In genomic region chr15:30926161-30926560, GRCh38 we compare ENCODE assay signal across 22 cellular contexts.
"Had no signal": no experiment of that assay in that cellular context is flagged by ENCODE, and none has a peak within 500 bp of the region (broad histone marks: within the 10 kb centered on the region; RNA-seq: fewer than 3 reads in every experiment).

No MANE protein-coding gene starts in this region.

- H3K4me1 ChIP-seq: sigmoid colon, tibial artery, upper lobe of left lung, uterus had no signal

- H3K9me3 ChIP-seq: gastrocnemius medialis, heart right ventricle, ovary, right atrium auricular region, sigmoid colon, suprapubic skin, tibial artery, upper lobe of left lung, uterus had no signal

- H3K4me3 Mint-ChIP-seq: naive thymus-derived CD4-positive, alpha-beta T cell; neural crest cell had no signal

- H3K27me3 Mint-ChIP-seq: naive thymus-derived CD4-positive, alpha-beta T cell had no signal

- DNase-seq: cortex of kidney; effector memory CD4-positive, alpha-beta T cell; gastrocnemius medialis; heart right ventricle; hypothalamus; kidney glomerular epithelial cell; mammary epithelial cell; naive thymus-derived CD4-positive, alpha-beta T cell; nucleus accumbens; ovary; sigmoid colon; stimulated activated CD4-positive, alpha-beta T cell treated with anti-CD3 and anti-CD28 coated beads, Interleukin-2, amount 100 ng/mL, for 24 hours; stimulated activated CD4-positive, alpha-beta T cell treated with anti-CD3 and anti-CD28 coated beads, Interleukin-4, amount 100 ng/mL, for 4 hours; stimulated activated naive CD4-positive, alpha-beta T cell treated with Interleukin-2 at 50 U/mL for 16 hours; tibial artery; uterus had no signal

- H3K27ac ChIP-seq: gastrocnemius medialis, heart right ventricle, ovary, right atrium auricular region, sigmoid colon, skin epidermis, suprapubic skin, tibial artery, upper lobe of left lung, uterus had no signal

- H3K36me3 ChIP-seq: ovary, uterus had no signal

- ATAC-seq: esophagus mucosa; gastrocnemius medialis; heart right ventricle; naive thymus-derived CD4-positive, alpha-beta T cell had no signal

- H3K4me3 ChIP-seq: gastrocnemius medialis, heart right ventricle, ovary, right atrium auricular region, sigmoid colon, skin epidermis, suprapubic skin, tibial artery, upper lobe of left lung, uterus had no signal

- H3K9me3 Mint-ChIP-seq: naive thymus-derived CD4-positive, alpha-beta T cell; neural crest cell had no signal

- H3K27me3 ChIP-seq: gastrocnemius medialis, heart right ventricle, ovary, right atrium auricular region, sigmoid colon, suprapubic skin, tibial artery, upper lobe of left lung, uterus had no signal
